In the genomic region with DNA sequence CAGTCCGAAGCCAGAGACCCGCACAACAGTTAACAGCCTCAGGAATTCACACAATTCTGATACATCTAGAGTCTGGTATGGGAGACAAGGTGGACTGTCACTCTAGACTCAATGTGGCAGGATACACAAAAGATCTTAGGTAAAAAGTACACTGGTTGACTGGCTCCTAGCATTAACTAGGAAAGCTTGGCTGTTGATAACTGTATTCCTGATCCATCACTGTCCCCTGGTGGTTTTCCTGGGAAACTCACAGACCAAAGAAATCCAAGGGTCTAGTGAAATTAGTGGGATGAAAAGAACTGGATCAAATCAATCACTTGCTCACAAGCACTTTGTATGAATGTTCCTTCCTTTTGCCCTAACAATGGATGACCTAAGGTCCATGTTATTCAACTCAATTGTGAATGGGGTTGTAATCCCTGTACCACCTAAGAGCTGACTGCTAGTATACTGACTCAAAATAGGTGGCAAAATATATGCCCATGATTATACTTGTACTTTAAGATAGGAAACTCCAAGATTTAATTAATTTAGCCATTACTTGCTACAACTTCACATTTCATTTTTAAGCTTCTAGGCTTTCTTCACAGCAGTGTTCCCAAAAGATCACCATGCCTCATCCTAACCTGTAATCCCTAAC, we compare ENCODE assay signal across 10 cellular contexts. TPM values are rescaled to one million over a fixed set of nuclear protein-coding genes. Genes with fewer than 3 reads are reported as not detected.
DNase-seq lines count a peak whose midpoint lies in the region; ATAC-seq and TF ChIP-seq lines count a peak whose summit lies in the region.
"Had no signal": no experiment of that assay in that cellular context is flagged by ENCODE, and none has a peak within 500 bp of the region (broad histone marks: within the 10 kb centered on the region; RNA-seq: fewer than 3 reads in every experiment).

No MANE protein-coding gene starts in this region.

- no peak overlapping the region for H3K27ac Mint-ChIP-seq in type B pancreatic cell

- peaks cover 6% of the 10 kb centered on the region for H3K4me1 ChIP-seq in cardiac muscle cell (ENCODE audit: low read depth)

- DNase-seq in cardiac muscle cell (ENCODE audit: low read depth in 1 of 2, low spot score in 1 of 2) (peak; percentile 56 to 63), Right ventricle myocardium superior (no peak), RKO (ENCODE audit: low spot score) (peak; percentile 41), hepatic stellate cell (ENCODE audit: low spot score) (peak; percentile 21), type B pancreatic cell (ENCODE audit: extremely low spot score, unreplicated experiment) (no peak), GOT3 (lab: John Stamatoyannopoulos, UW) (no peak)
- no peak for DNase-seq in stimulated activated naive CD4-positive, alpha-beta T cell treated with Interleukin-2 at 50 U/mL for 16 hours (lab: John Stamatoyannopoulos, UW)
- DNase-seq: T-helper 2 cell had no signal

- H3K36me3 Mint-ChIP-seq in type B pancreatic cell: peaks cover 13% of the 10 kb centered on the region

- no peaks in the 10 kb centered on the region for H3K9me3 ChIP-seq in cardiac muscle cell (ENCODE audit: low read depth)

- no peak overlapping the region for H3K4me3 ChIP-seq in cardiac muscle cell

- no peak overlapping the region for H3K4me3 Mint-ChIP-seq in type B pancreatic cell

- intact Hi-C loops in Right ventricle myocardium superior (cut with DNase I): loop anchor here (5.0 kb wide), 1 partner anchor 117 kb away; no protein-coding TSS in a partner anchor

- H3K27me3 ChIP-seq in cardiac muscle cell: no peaks in the 10 kb centered on the region

- no peaks in the 10 kb centered on the region for H3K27me3 Mint-ChIP-seq in type B pancreatic cell

- peaks cover 19% of the 10 kb centered on the region for H3K36me3 ChIP-seq in cardiac muscle cell

- no peaks in the 10 kb centered on the region for H3K4me1 Mint-ChIP-seq in type B pancreatic cell (ENCODE audit: unreplicated experiment)

- no peaks in the 10 kb centered on the region for H3K9me3 Mint-ChIP-seq in type B pancreatic cell

- peak overlapping the region; percentile 12 for H3K27ac ChIP-seq in cardiac muscle cell

- TF ChIP-seq CTCF in cardiac muscle cell (IDR thresholded peaks at IDR 0.05; ENCODE audit: low read depth, low read length) (peak; percentile 80), type B pancreatic cell (conservative IDR thresholded peaks at IDR 0.05) (peak; percentile 82)

- no peak for ATAC-seq in Right ventricle myocardium superior (ENCODE audit: poor library complexity)
- ATAC-seq in HG03439 (IDR thresholded peaks at IDR 0.05; ENCODE audit: unreplicated experiment): no peak

RNA-seq across cellular contexts. Expression of a gene that starts 14.0 kb away (rescaled TPM):
- 310 and 437 TPM in 2 replicates for total RNA-seq in cardiac muscle cell
- polyA plus RNA-seq in cardiac muscle cell: 243 and 256 TPM in 2 replicates
- 75.8 TPM for total RNA-seq in Right ventricle myocardium superior
- 165 and 409 TPM in 2 replicates for total RNA-seq in type B pancreatic cell (ENCODE audit: low replicate concordance)

RNA-seq across cellular contexts. Expression of a gene that starts 14.4 kb away (rescaled TPM):
- total RNA-seq in cardiac muscle cell: 26.5 and 39.8 TPM in 2 replicates
- polyA plus RNA-seq in cardiac muscle cell: 141 and 153 TPM in 2 replicates
- 38.3 TPM for total RNA-seq in Right ventricle myocardium superior
- total RNA-seq in type B pancreatic cell (ENCODE audit: low replicate concordance): 32.0 and 33.4 TPM in 2 replicates

RNA-seq across cellular contexts. Expression of a gene that starts 53.1 kb away (rescaled TPM):
- total RNA-seq in cardiac muscle cell: 0.11 and 0.39 TPM in 2 replicates
- polyA plus RNA-seq in cardiac muscle cell: 0.52 TPM in 1 of 2 replicates, not detected in the other
- not detected for total RNA-seq in Right ventricle myocardium superior
- total RNA-seq in type B pancreatic cell (ENCODE audit: low replicate concordance): 0.36 and 0.71 TPM in 2 replicates
- total RNA-seq: Daoy had no signal

Comparison
In these comparisons a context has a peak if more than half of its experiments do, and no peak if none do; other contexts are left out.
1. DNase-seq: peak in cardiac muscle cell (2 of 2), RKO (single experiment) and hepatic stellate cell (single experiment); none in Right ventricle myocardium superior (single experiment), type B pancreatic cell (single experiment), GOT3 (single experiment) and stimulated activated naive CD4-positive, alpha-beta T cell treated with Interleukin-2 at 50 U/mL for 16 hours (single experiment).